Comparison of ENCODE assay signal across 1 cellular context in genomic region chr1:57986432-57986831, GRCh38.
TF ChIP-seq lines count a peak whose summit lies in the region.

No MANE protein-coding gene starts in this region.

TF ChIP-seq in GM23338, 12 proteins besides CTCF, POLR2A, EP300 and RAD21 (continued from another document):
- TF ChIP-seq ZNF462 (CRISPR knock-in tag; IDR thresholded peaks at IDR 0.05): no peak
- TF ChIP-seq EZH2 (IDR thresholded peaks at IDR 0.05; ENCODE audit: low read depth, unreplicated experiment): no peak
- no peak for TF ChIP-seq POLR2AphosphoS5 (IDR thresholded peaks at IDR 0.05; ENCODE audit: low read depth)
- no peak for TF ChIP-seq EZH2phosphoT487 (IDR thresholded peaks at IDR 0.05; ENCODE audit: unreplicated experiment)
- TF ChIP-seq CREB1 (CRISPR knock-in tag; IDR thresholded peaks at IDR 0.05; ENCODE audit: low read depth): no peak
